ENCODE assay signal across 24 cellular contexts in the genomic region with DNA sequence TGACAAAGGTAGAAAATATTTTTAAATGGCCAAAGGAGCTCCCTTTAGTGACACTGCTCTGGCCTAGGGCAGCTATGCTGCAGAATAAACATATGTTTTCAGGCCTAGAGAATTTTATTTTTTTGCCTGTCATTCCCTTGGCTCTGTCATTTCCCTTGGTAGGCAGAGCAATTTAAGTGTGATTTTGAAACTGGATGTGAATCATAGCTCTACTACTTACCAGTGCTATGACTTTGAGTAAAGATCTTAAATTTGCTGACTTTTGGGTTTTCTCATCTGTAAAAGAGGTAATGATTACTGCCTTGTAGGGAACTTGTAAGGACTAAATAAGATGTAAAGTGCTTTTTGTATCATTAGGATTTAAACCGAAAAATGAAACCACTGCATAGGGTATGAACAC.
DNase-seq lines count a peak whose midpoint lies in the region; ATAC-seq, FAIRE-seq and TF ChIP-seq lines count a peak whose summit lies in the region.
"Had no signal": no experiment of that assay in that cellular context is flagged by ENCODE, and none has a peak within 500 bp of the region (broad histone marks: within the 10 kb centered on the region; RNA-seq: fewer than 3 reads in every experiment).

No MANE protein-coding gene starts in this region.

- TF ChIP-seq POLR2A in HepG2 (IDR thresholded peaks at IDR 0.05; ENCODE audit: insufficient read depth in 1 of 2, low read depth in 2 of 2, low read length in 2 of 2): no peak
- TF ChIP-seq POLR2A in right lobe of liver (IDR thresholded peaks at IDR 0.05): no peak

- peaks cover 61% of the 10 kb centered on the region for H3K9me3 ChIP-seq in HepG2 (ENCODE audit: low read length)
- H3K9me3 ChIP-seq in right lobe of liver: no peaks in the 10 kb centered on the region
- H3K9me3 ChIP-seq in PC-3 (ENCODE audit: low read length): no peaks in the 10 kb centered on the region
- H3K9me3 ChIP-seq: BLaER1, Caco-2, heart left ventricle, SK-N-SH, tibial nerve had no signal

- DNase-seq in HepG2 (ENCODE audit: low spot score) (no peak), right lobe of liver (no peak), PC-3 (peak; percentile 24), foreskin fibroblast (peak; percentile 1 to 4), G401 (ENCODE audit: low spot score) (no peak), urothelium cell line (ENCODE audit: low spot score) (no peak)
- DNase-seq: activated naive CD4-positive, alpha-beta T cell treated with anti-CD3 and anti-CD28 coated beads for 36 hours; activated T-cell treated with anti-CD3 and anti-CD28 coated beads, Interleukin-2, amount 50 U/mL, for 4 hours; Caco-2; DMS79 treated with DMSO at 0.1 percent for 48 hours; heart left ventricle; KG1; left colon; NCI-H1694 treated with DMSO at 0.1 percent for 48 hours; NCI-H526; SK-N-SH; stimulated activated naive CD8-positive, alpha-beta T cell treated with anti-CD3 and anti-CD28 coated beads, Interleukin-15, amount 100 ng/mL, for 72 hours; T-helper 17 cell had no signal

- WGBS in HepG2 (ENCODE audit: low lambda C conversion rate): 0% methylated on average over 1 of the region's 1 CpG
- WGBS in right lobe of liver (ENCODE audit: insufficient coverage, low coverage, low lambda C conversion rate, missing lambda C conversion rate): 72% methylated on average over 1 of the region's 1 CpG

- BruUV-seq in HepG2 (replicated peaks; lab: Mats Ljungman, UMichigan) (no TSS peak), PC-3 (replicated peaks; lab: Mats Ljungman, UMichigan) (no TSS peak)

- H3K4me2 ChIP-seq in HepG2 (ENCODE audit: low read depth, low read length) (no peak overlapping the region), PC-3 (ENCODE audit: low read length) (no peak overlapping the region)
- H3K4me2 ChIP-seq: BLaER1, SK-N-SH had no signal

- intact Hi-C loops in HepG2 (cut with micrococcal nuclease; ENCODE audit: unreplicated experiment) (no loop called here), right lobe of liver (cut with DNase I) (no loop called here), PC-3 (cut with micrococcal nuclease) (no loop called here)

- H3K9me2 ChIP-seq in PC-3 (replicated peaks; ENCODE audit: low read length): no peaks in the 10 kb centered on the region
- H3K9me2 ChIP-seq: SK-N-SH had no signal

- in situ Hi-C loops in HepG2 (cut with HindIII; ENCODE audit: extremely low pct_ligation_motif_present, low pct_unique_long_range_greater_than_20kb) (no loop called here), G401 (cut with HindIII; ENCODE audit: low sequenced_read_pairs) (no loop called here)

- FAIRE-seq in HepG2 (lab: Jason Lieb, UNC) (no peak), urothelium cell line (lab: Jason Lieb, UNC) (no peak)
- FAIRE-seq: GM12891 had no signal

- no peak for TF ChIP-seq RAD21 in HepG2 (CRISPR knock-in tag; IDR thresholded peaks at IDR 0.05)

- H4K20me1 ChIP-seq in HepG2 (ENCODE audit: insufficient read depth, low read length) (no peaks in the 10 kb centered on the region), PC-3 (ENCODE audit: low read length) (no peaks in the 10 kb centered on the region)
- H4K20me1 ChIP-seq: BLaER1 had no signal

- no peak overlapping the region for H3K9ac ChIP-seq in HepG2 (ENCODE audit: insufficient read depth, low read depth, low read length)
- H3K9ac ChIP-seq in PC-3 (ENCODE audit: low read length): no peak overlapping the region
- H3K9ac ChIP-seq: BLaER1, SK-N-SH had no signal

- H2AFZ ChIP-seq in HepG2 (ENCODE audit: low read length): no peak overlapping the region
- H2AFZ ChIP-seq in PC-3 (ENCODE audit: low read length): no peak overlapping the region

- TF ChIP-seq EP300 in HepG2 (IDR thresholded peaks at IDR 0.05; ENCODE audit: low read depth in 2 of 2, low read length in 2 of 2) (no peak), HepG2 (CRISPR knock-in tag; IDR thresholded peaks at IDR 0.05; ENCODE audit: borderline replicate concordance) (no peak)

- H3K79me2 ChIP-seq in HepG2 (ENCODE audit: insufficient read depth, low read length): no peaks in the 10 kb centered on the region
- no peaks in the 10 kb centered on the region for H3K79me2 ChIP-seq in PC-3 (ENCODE audit: low read length)

- no peaks in the 10 kb centered on the region for H3K4me1 ChIP-seq in HepG2 (ENCODE audit: insufficient read depth, low read length)
- no peaks in the 10 kb centered on the region for H3K4me1 ChIP-seq in right lobe of liver
- H3K4me1 ChIP-seq in PC-3 (ENCODE audit: insufficient read depth, low read length): no peaks in the 10 kb centered on the region
- H3K4me1 ChIP-seq: BLaER1, Caco-2, heart left ventricle, tibial nerve had no signal

- no peaks in the 10 kb centered on the region for H3F3A ChIP-seq in PC-3 (ENCODE audit: low read length, unreplicated experiment)

- ATAC-seq in HepG2: no peak
- ATAC-seq in right lobe of liver: no peak
- no peak for ATAC-seq in PC-3
- ATAC-seq in GM21381 (IDR thresholded peaks at IDR 0.05; ENCODE audit: unreplicated experiment): no peak
- ATAC-seq in HG03442 (IDR thresholded peaks at IDR 0.05; ENCODE audit: unreplicated experiment): no peak
- ATAC-seq: activated T-cell treated with anti-CD3 and anti-CD28 coated beads, Interleukin-2, amount 50 U/mL, for 4 hours; heart left ventricle; left colon; stimulated activated naive CD8-positive, alpha-beta T cell treated with anti-CD3 and anti-CD28 coated beads, Interleukin-15, amount 100 ng/mL, for 72 hours; T-helper 17 cell had no signal

- no peak overlapping the region for H3K4me3 ChIP-seq in HepG2 (replicated peaks in 1 of 3; ENCODE audit: insufficient read depth in 1 of 3, low read depth in 2 of 3, low read length in 3 of 3)
- no peak overlapping the region for H3K4me3 ChIP-seq in right lobe of liver
- no peak overlapping the region for H3K4me3 ChIP-seq in PC-3 (ENCODE audit: low read length)
- H3K4me3 ChIP-seq in foreskin fibroblast (ENCODE audit: low read depth in 1 of 2, low read length in 2 of 2): no peak overlapping the region
- H3K4me3 ChIP-seq: BLaER1, cardiac muscle cell, heart left ventricle, tibial nerve had no signal

- TF ChIP-seq CTCF in HepG2 (CRISPR knock-in tag; IDR thresholded peaks at IDR 0.05) (no peak), right lobe of liver (IDR thresholded peaks at IDR 0.05) (no peak), PC-3 (conservative IDR thresholded peaks at IDR 0.05; ENCODE audit: low read depth, low read length) (no peak), foreskin fibroblast (IDR thresholded peaks at IDR 0.05; ENCODE audit: low read depth, low read length) (no peak)

- H3K27ac ChIP-seq in HepG2 (ENCODE audit: extremely low read length, insufficient read depth, low read length): no peak overlapping the region
- H3K27ac ChIP-seq in right lobe of liver: no peak overlapping the region
- H3K27ac ChIP-seq in PC-3 (ENCODE audit: low read length): no peak overlapping the region
- H3K27ac ChIP-seq: BLaER1, cardiac muscle cell, heart left ventricle, tibial nerve had no signal

- CTCF ChIA-PET in HepG2 (lab: Yijun Ruan, JAX; ENCODE audit: low intra/inter-chr PET ratio, low total read pairs): no interaction called here
- CTCF ChIA-PET in PC-3 (lab: Charles Lee): no interaction called here

- H3K27me3 ChIP-seq in HepG2 (ENCODE audit: control insufficient read depth in 1 of 2, insufficient read depth in 2 of 2, low read length in 2 of 2): no peaks in the 10 kb centered on the region
- no peaks in the 10 kb centered on the region for H3K27me3 ChIP-seq in right lobe of liver
- no peaks in the 10 kb centered on the region for H3K27me3 ChIP-seq in PC-3 (ENCODE audit: low read length)
- H3K27me3 ChIP-seq: BLaER1, cardiac muscle cell, heart left ventricle, tibial nerve had no signal

- H3K36me3 ChIP-seq in HepG2 (replicated peaks in 1 of 2; ENCODE audit: control insufficient read depth in 1 of 2, insufficient read depth in 2 of 2, low read length in 2 of 2) (no peaks in the 10 kb centered on the region), right lobe of liver (no peaks in the 10 kb centered on the region), PC-3 (ENCODE audit: low read depth, low read length) (no peaks in the 10 kb centered on the region)
- H3K36me3 ChIP-seq: BLaER1, cardiac muscle cell, heart left ventricle, tibial nerve had no signal

- POLR2A ChIA-PET in HepG2 (lab: Yijun Ruan, JAX) (no interaction called here), PC-3 (lab: Charles Lee; ENCODE audit: unreplicated experiment) (no interaction called here)

TF ChIP-seq in HepG2, 621 proteins besides CTCF, POLR2A, EP300 and RAD21:
- TF ChIP-seq MAFF (IDR thresholded peaks at IDR 0.05; ENCODE audit: low read depth, low read length) (peak; percentile 31; the same call in 1 of the 2 replicates), ZFYVE20 (CRISPR knock-in tag; IDR thresholded peaks at IDR 0.05; ENCODE audit: borderline replicate concordance, low read depth) (no peak), MAFK (conservative IDR thresholded peaks at IDR 0.05 in 1 of 2, IDR thresholded peaks at IDR 0.05 in 1 of 2; ENCODE audit: low read length in 2 of 2) (peak; percentile 28 to 40; a peak in 2 of 4 replicates), KLF6 (CRISPR knock-in tag; IDR thresholded peaks at IDR 0.05) (no peak)

Comparison
In these comparisons a context has a peak if more than half of its experiments do, and no peak if none do; other contexts are left out.
1. DNase-seq: peak in PC-3 (single experiment) and foreskin fibroblast (2 of 2); none in HepG2 (single experiment), right lobe of liver (0 of 3), G401 (single experiment) and urothelium cell line (single experiment).